In the genomic region with DNA sequence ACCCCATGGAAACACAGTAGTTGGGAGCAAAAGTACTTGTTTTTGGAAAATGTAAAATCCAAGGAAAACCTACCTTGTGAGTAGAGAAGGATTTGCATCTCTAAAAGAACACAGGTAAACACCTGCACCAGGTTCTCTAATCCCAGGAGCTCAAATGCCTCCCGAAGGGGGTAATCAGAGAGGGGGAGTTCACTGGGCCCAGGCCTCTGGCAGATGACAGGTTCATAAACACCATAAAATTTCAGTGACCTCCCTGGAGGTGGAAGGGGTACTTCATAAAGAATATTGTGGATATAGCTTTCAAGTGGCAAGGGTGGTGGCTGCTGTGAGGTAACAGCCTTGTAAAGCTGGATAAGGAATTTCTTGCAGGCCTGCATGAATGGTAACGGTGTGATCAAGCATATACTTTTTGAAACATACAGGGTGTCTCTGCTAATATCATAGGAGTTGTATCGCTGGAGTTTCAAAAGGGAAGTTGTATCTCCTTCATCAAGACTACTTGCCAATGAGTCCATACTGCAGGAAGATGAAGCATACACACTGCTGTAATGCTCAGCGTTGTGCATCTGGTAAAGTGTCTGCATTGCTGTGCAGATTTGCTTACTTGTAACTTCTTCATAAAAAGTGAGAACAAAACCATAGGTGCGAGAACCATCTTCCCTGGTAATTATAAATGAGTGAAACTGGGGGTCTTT, we compare ENCODE assay signal across 20 cellular contexts.
A peak's percentile ranks its signal among the peaks of the same experiment; 100 is the strongest.
DNase-seq lines count a peak whose midpoint lies in the region; ATAC-seq and TF ChIP-seq lines count a peak whose summit lies in the region.
"Had no signal": no experiment of that assay in that cellular context is flagged by ENCODE, and none has a peak within 500 bp of the region (broad histone marks: within the 10 kb centered on the region; RNA-seq: fewer than 3 reads in every experiment).

No MANE protein-coding gene starts in this region.

- peaks cover 0 to 3% of the 10 kb centered on the region in 2 donors for H3K9me3 Mint-ChIP-seq in stimulated activated naive B cell treated with anti-CD40 and anti-IgM and Interleukin-4, amounts not matched to agents 10 μg/mL and 1 μg/mL and 100 μg/mL, for 72 hours
- H3K9me3 Mint-ChIP-seq: activated naive CD4-positive, alpha-beta T cell treated with anti-CD3 and anti-CD28 coated beads for 36 hours; T-helper 2 cell treated with Interferon-gamma antibody and Interleukin-4, amounts not matched to agents 5 μg/mL and 100 μg/mL, for 36 hours had no signal

- H3F3A ChIP-seq in SU-DHL-6 (ENCODE audit: insufficient read depth), result no peaks in the 10 kb centered on the region; the same call in 1 of the 2 replicates

- H2AFZ ChIP-seq in SU-DHL-6 (ENCODE audit: low read depth, low read length, severe bottlenecking), result no peak overlapping the region

- TF ChIP-seq CTCF in SU-DHL-6 (IDR thresholded peaks at IDR 0.05; ENCODE audit: insufficient read depth, low read length, poor library complexity, severe bottlenecking), result no peak

- H3K4me1 Mint-ChIP-seq in stimulated activated naive B cell treated with anti-CD40 and anti-IgM and Interleukin-4, amounts not matched to agents 10 μg/mL and 1 μg/mL and 100 μg/mL, for 72 hours, result peaks cover 35 to 66% of the 10 kb centered on the region in 2 donors

- H3K79me2 ChIP-seq in SU-DHL-6 (ENCODE audit: insufficient read depth, low read length), result no peaks in the 10 kb centered on the region

- peak; percentile 45 for ATAC-seq in HG02884 (IDR thresholded peaks at IDR 0.05; ENCODE audit: unreplicated experiment)
- peak; percentile 34 to 65 for ATAC-seq in stimulated activated naive B cell treated with anti-CD40 and anti-IgM and Interleukin-4, amounts not matched to agents 10 μg/mL and 1 μg/mL and 100 μg/mL, for 72 hours (replicated peaks)
- no peak for ATAC-seq in HG03039 (IDR thresholded peaks at IDR 0.05; ENCODE audit: unreplicated experiment)
- ATAC-seq: activated CD8-positive, alpha-beta T cell treated with anti-CD3 and anti-CD28 coated beads, Interleukin-2, amount 10 ng/mL, durations not matched to agents 7 days and 5 days had no signal

- H3K36me3 Mint-ChIP-seq in stimulated activated naive B cell treated with anti-CD40 and anti-IgM and Interleukin-4, amounts not matched to agents 10 μg/mL and 1 μg/mL and 100 μg/mL, for 72 hours, result peaks cover 13 to 31% of the 10 kb centered on the region in 2 donors

- peak overlapping the region; percentile 55; the same call in 1 of the 2 replicates for H3K27ac ChIP-seq in SU-DHL-6 (ENCODE audit: low read depth, low read length)
- H3K27ac ChIP-seq: BLaER1 had no signal

- DNase-seq in SIG-M5 treated with dmso at 0.1 percent for 504 hours (lab: John Stamatoyannopoulos, UW; ENCODE audit: unreplicated experiment), result peak; percentile 44
- no peak for DNase-seq in SIG-M5 (lab: John Stamatoyannopoulos, UW)
- DNase-seq in stimulated activated naive B cell treated with anti-CD40 and anti-IgM and Interleukin-4, amounts not matched to agents 10 μg/mL and 1 μg/mL and 100 μg/mL, for 72 hours, result no peak
- no peak for DNase-seq in activated T-cell treated with anti-CD3 and anti-CD28 coated beads, Interleukin-2, amount 50 U/mL, for 48 hours
- no peak for DNase-seq in activated CD4-positive, alpha-beta T cell treated with anti-CD3 and anti-CD28 coated beads for 48 hours
- DNase-seq: activated CD8-positive, alpha-beta T cell treated with anti-CD3 and anti-CD28 coated beads, Interleukin-2, amount 10 ng/mL, durations not matched to agents 7 days and 5 days; activated naive CD4-positive, alpha-beta T cell treated with anti-CD3 and anti-CD28 coated beads for 36 hours; activated T-cell treated with anti-CD3 and anti-CD28 coated beads, Interleukin-2, amount 50 U/mL, for 1 hour; amygdala; HCEC 1CT; hippocampal formation; occipital lobe; SK-N-SH; spleen; stimulated activated CD4-positive, alpha-beta T cell treated with anti-CD3 and anti-CD28 coated beads, Interleukin-4, amount 100 ng/mL, for 24 hours had no signal

- H3K36me3 ChIP-seq in SU-DHL-6 (ENCODE audit: low read length), result no peaks in the 10 kb centered on the region

- H3K4me3 Mint-ChIP-seq in stimulated activated naive B cell treated with anti-CD40 and anti-IgM and Interleukin-4, amounts not matched to agents 10 μg/mL and 1 μg/mL and 100 μg/mL, for 72 hours, result no peak overlapping the region
- H3K4me3 Mint-ChIP-seq: activated CD8-positive, alpha-beta T cell treated with anti-CD3 and anti-CD28 coated beads, Interleukin-2, amount 10 ng/mL, durations not matched to agents 7 days and 5 days; activated naive CD4-positive, alpha-beta T cell treated with anti-CD3 and anti-CD28 coated beads for 36 hours; T-helper 2 cell treated with Interferon-gamma antibody and Interleukin-4, amounts not matched to agents 5 μg/mL and 100 μg/mL, for 36 hours had no signal

- peak overlapping the region; percentile 37 for H3K27ac Mint-ChIP-seq in stimulated activated naive B cell treated with anti-CD40 and anti-IgM and Interleukin-4, amounts not matched to agents 10 μg/mL and 1 μg/mL and 100 μg/mL, for 72 hours
- H3K27ac Mint-ChIP-seq: activated CD8-positive, alpha-beta T cell treated with anti-CD3 and anti-CD28 coated beads, Interleukin-2, amount 10 ng/mL, durations not matched to agents 7 days and 5 days; activated naive CD4-positive, alpha-beta T cell treated with anti-CD3 and anti-CD28 coated beads for 36 hours; T-helper 2 cell treated with Interferon-gamma antibody and Interleukin-4, amounts not matched to agents 5 μg/mL and 100 μg/mL, for 36 hours had no signal

- H3K4me3 ChIP-seq in SU-DHL-6 (ENCODE audit: insufficient read depth, low read length, poor library complexity, severe bottlenecking), result no peak overlapping the region
- H3K4me3 ChIP-seq: BLaER1, spleen had no signal

- H3K4me2 ChIP-seq in SU-DHL-6 (ENCODE audit: low read depth, low read length, poor library complexity, severe bottlenecking), result peak overlapping the region; percentile 65
- H3K4me2 ChIP-seq: BLaER1, SK-N-SH had no signal

- no peaks in the 10 kb centered on the region for H3K27me3 ChIP-seq in SU-DHL-6 (ENCODE audit: low read length)
- H3K27me3 ChIP-seq: BLaER1, spleen had no signal

- H3K9me2 ChIP-seq in SU-DHL-6 (replicated peaks; ENCODE audit: insufficient read depth, low read length), result no peaks in the 10 kb centered on the region
- H3K9me2 ChIP-seq: SK-N-SH had no signal

- H3K9ac ChIP-seq in SU-DHL-6 (ENCODE audit: low read length), result no peak overlapping the region
- H3K9ac ChIP-seq: BLaER1, SK-N-SH had no signal

- no peaks in the 10 kb centered on the region for H4K20me1 ChIP-seq in SU-DHL-6 (ENCODE audit: low read depth, low read length)
- H4K20me1 ChIP-seq: BLaER1 had no signal

- H3K9me3 ChIP-seq in SU-DHL-6 (ENCODE audit: insufficient read depth, low read length), result no peaks in the 10 kb centered on the region
- H3K9me3 ChIP-seq: BLaER1, SK-N-SH, spleen had no signal

- H3K27me3 Mint-ChIP-seq in stimulated activated naive B cell treated with anti-CD40 and anti-IgM and Interleukin-4, amounts not matched to agents 10 μg/mL and 1 μg/mL and 100 μg/mL, for 72 hours, result no peaks in the 10 kb centered on the region
